29 cellular contexts compared by ENCODE assay signal in genomic region chr5:175635854-175636253, GRCh38. TPM values are rescaled to one million over a fixed set of nuclear protein-coding genes. Genes with fewer than 3 reads are reported as not detected.
"Had no signal": no experiment of that assay in that cellular context is flagged by ENCODE, and none has a peak within 500 bp of the region (broad histone marks: within the 10 kb centered on the region; RNA-seq: fewer than 3 reads in every experiment).

No MANE protein-coding gene starts in this region.

- ATAC-seq: effector memory CD8-positive, alpha-beta T cell; esophagus mucosa; foreskin keratinocyte; gastrocnemius medialis; gastroesophageal sphincter had no signal

- H3K36me3 ChIP-seq: colonic mucosa, esophagus muscularis mucosa, esophagus squamous epithelium, gastrocnemius medialis, gastroesophageal sphincter, heart left ventricle, heart right ventricle had no signal

- H3K27ac ChIP-seq: colonic mucosa, coronary artery, dorsolateral prefrontal cortex, epithelial cell of prostate, esophagus muscularis mucosa, esophagus squamous epithelium, foreskin keratinocyte, gastrocnemius medialis, gastroesophageal sphincter, heart left ventricle, heart right ventricle had no signal

- H3K4me3 Mint-ChIP-seq: dendritic cell treated with granulocyte-macrophage colony-stimulating factor and Interleukin-4, amounts not matched to agents 40 ng/mL and 50 ng/mL, for 4 days; effector memory CD8-positive, alpha-beta T cell; endodermal cell had no signal

- H3K9me3 ChIP-seq: colonic mucosa, esophagus squamous epithelium, gastrocnemius medialis had no signal

- H3K4me3 ChIP-seq: colonic mucosa, coronary artery, dorsolateral prefrontal cortex, esophagus muscularis mucosa, esophagus squamous epithelium, gastrocnemius medialis, gastroesophageal sphincter, heart left ventricle, heart right ventricle had no signal

- DNase-seq: colonic mucosa; cortex of kidney; dermis blood vessel endothelial cell; dorsolateral prefrontal cortex; effector CD4-positive, alpha-beta T cell; effector CD8-positive, alpha-beta T cell; effector memory CD4-positive, alpha-beta T cell; effector memory CD8-positive, alpha-beta T cell; endodermal cell; erythroblast; esophagus squamous epithelium; foreskin fibroblast; foreskin keratinocyte; foreskin melanocyte; gastrocnemius medialis; glutamatergic neuron; head of caudate nucleus; heart left ventricle; heart right ventricle had no signal

- H3K27me3 Mint-ChIP-seq: dendritic cell treated with granulocyte-macrophage colony-stimulating factor and Interleukin-4, amounts not matched to agents 40 ng/mL and 50 ng/mL, for 4 days had no signal

- H3K4me1 ChIP-seq: colonic mucosa, esophagus muscularis mucosa, esophagus squamous epithelium, foreskin keratinocyte, gastrocnemius medialis, gastroesophageal sphincter had no signal

- H3K27ac Mint-ChIP-seq: dendritic cell treated with granulocyte-macrophage colony-stimulating factor and Interleukin-4, amounts not matched to agents 40 ng/mL and 50 ng/mL, for 4 days; effector memory CD8-positive, alpha-beta T cell; endodermal cell had no signal

- H3K9me3 Mint-ChIP-seq: dendritic cell treated with granulocyte-macrophage colony-stimulating factor and Interleukin-4, amounts not matched to agents 40 ng/mL and 50 ng/mL, for 4 days; effector memory CD8-positive, alpha-beta T cell; endodermal cell had no signal

RNA-seq across cellular contexts. Expression of gene HRH2, which starts 22.0 kb away (rescaled TPM):
- total RNA-seq: dermis blood vessel endothelial cell, dermis microvascular lymphatic vessel endothelial cell, endothelial cell of umbilical vein, fibroblast of lung, fibroblast of villous mesenchyme, foreskin keratinocyte had no signal
- polyA plus RNA-seq: endothelial cell of umbilical vein, foreskin keratinocyte had no signal
